Comparison of ENCODE assay signal across 17 cellular contexts in the genomic region with DNA sequence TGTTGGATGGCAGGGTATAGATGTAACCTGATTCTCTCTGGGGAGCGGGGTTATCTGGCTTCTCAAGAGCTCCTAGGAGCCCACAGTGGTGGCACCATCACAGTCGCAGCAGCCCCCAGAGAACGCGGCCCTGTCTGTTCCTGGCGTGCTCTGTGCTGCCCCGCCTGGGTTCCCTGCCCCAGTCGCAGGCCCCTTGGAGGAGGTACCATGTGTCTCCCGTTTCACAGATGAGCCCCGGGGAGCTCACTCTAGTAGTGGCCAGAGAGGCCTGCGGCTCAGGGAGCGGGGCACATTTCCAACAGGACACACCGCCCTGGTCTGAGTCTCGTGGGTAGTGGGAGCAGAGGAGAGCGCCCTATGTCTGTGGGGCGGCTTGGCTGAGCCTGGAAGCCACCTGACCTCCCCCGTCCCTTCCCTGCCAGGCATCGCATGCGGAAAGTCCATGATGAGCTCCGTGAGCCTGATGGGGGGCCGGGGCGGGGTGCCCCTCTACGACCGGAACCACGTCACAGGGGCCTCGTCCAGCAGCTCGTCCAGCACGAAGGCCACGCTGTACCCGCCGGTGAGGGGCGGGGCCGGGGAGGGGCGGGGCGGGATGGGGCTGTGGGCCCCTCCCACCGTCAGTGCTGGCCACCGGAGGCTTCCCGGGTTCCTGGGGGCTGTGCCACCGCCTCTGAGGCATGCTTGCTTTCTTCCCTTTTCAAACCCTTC. TPM values are rescaled to one million over a fixed set of nuclear protein-coding genes. Genes with fewer than 3 reads are reported as not detected.
A peak's percentile ranks its signal among the peaks of the same experiment; 100 is the strongest.
DNase-seq lines count a peak whose midpoint lies in the region; ATAC-seq, FAIRE-seq and TF ChIP-seq lines count a peak whose summit lies in the region.
"Had no signal": no experiment of that assay in that cellular context is flagged by ENCODE, and none has a peak within 500 bp of the region (broad histone marks: within the 10 kb centered on the region; RNA-seq: fewer than 3 reads in every experiment).

No MANE protein-coding gene starts in this region.

- H3K18ac ChIP-seq in H9 (ENCODE audit: insufficient read length, low read depth, low read length), result no peak overlapping the region

- TF ChIP-seq POLR2A in HepG2 (IDR thresholded peaks at IDR 0.05; ENCODE audit: insufficient read depth in 1 of 2, low read depth in 2 of 2, low read length in 2 of 2), result 0 out of 4 replicates have a peak, but pooled peaks of 1 of the 2 experiments have one; percentile 9
- no peak for TF ChIP-seq POLR2A in stomach (IDR thresholded peaks at IDR 0.05)

- no peak overlapping the region; the same call in 1 of the 2 replicates for H3K14ac ChIP-seq in H9 (ENCODE audit: insufficient read depth, low read length)

- H3K4ac ChIP-seq in H9 (ENCODE audit: low read depth, low read length), result no peak overlapping the region

- peaks cover 22 to 39% of the 10 kb centered on the region in 2 experiments for H3K4me1 Mint-ChIP-seq in H9
- H3K4me1 Mint-ChIP-seq in chondrocyte (ENCODE audit: low read depth), result peaks cover 42% of the 10 kb centered on the region

- TF ChIP-seq RAD21 in HepG2 (CRISPR knock-in tag; IDR thresholded peaks at IDR 0.05), result no peak

- no peak for TF ChIP-seq CTCF in H9 (conservative IDR thresholded peaks at IDR 0.05)
- no peak for TF ChIP-seq CTCF in chondrocyte (IDR thresholded peaks at IDR 0.05)
- no peak for TF ChIP-seq CTCF in HepG2 (CRISPR knock-in tag; IDR thresholded peaks at IDR 0.05)
- TF ChIP-seq CTCF in stomach (IDR thresholded peaks at IDR 0.05), result no peak
- no peak for TF ChIP-seq CTCF in colonic mucosa (IDR thresholded peaks at IDR 0.05)

- H3K9me3 ChIP-seq in H9 (ENCODE audit: control insufficient read depth, low read depth, low read length), result no peaks in the 10 kb centered on the region
- no peaks in the 10 kb centered on the region for H3K9me3 ChIP-seq in HepG2 (ENCODE audit: low read length)
- no peaks in the 10 kb centered on the region for H3K9me3 ChIP-seq in stomach
- H3K9me3 ChIP-seq in colonic mucosa, result no peaks in the 10 kb centered on the region
- H3K9me3 ChIP-seq: gastrocnemius medialis, left ventricle myocardium inferior had no signal

- no peaks in the 10 kb centered on the region for H3K79me1 ChIP-seq in H9 (ENCODE audit: insufficient read depth, low read depth, low read length, poor library complexity, severe bottlenecking)

- no peak overlapping the region for H3K4me3 ChIP-seq in HepG2 (replicated peaks in 1 of 3; ENCODE audit: insufficient read depth in 1 of 3, low read depth in 2 of 3, low read length in 3 of 3)
- H3K4me3 ChIP-seq in stomach, result no peak overlapping the region
- H3K4me3 ChIP-seq in colonic mucosa, result no peak overlapping the region
- H3K4me3 ChIP-seq: coronary artery, gastrocnemius medialis, left ventricle myocardium inferior had no signal

- DNase-seq in H9, result peak; percentile 70
- DNase-seq in chondrocyte (ENCODE audit: low spot score), result no peak
- no peak for DNase-seq in HepG2 (ENCODE audit: low spot score)
- DNase-seq in stomach, result no peak
- no peak for DNase-seq in colonic mucosa
- no peak for DNase-seq in T-helper 1 cell
- no peak for DNase-seq in DMS153 treated with DMSO at 0.1 percent for 48 hours (lab: John Stamatoyannopoulos, UW; ENCODE audit: unreplicated experiment)
- DNase-seq: activated naive CD4-positive, alpha-beta T cell treated with anti-CD3 and anti-CD28 coated beads, Interleukin-2, amount 10 ng/mL, durations not matched to agents 7 days and 5 days; DMS 273 treated with DMSO at 0.1 percent for 48 hours; gastrocnemius medialis; GF-D8; left ventricle myocardium inferior; stimulated activated CD4-positive, alpha-beta T cell treated with anti-CD3 and anti-CD28 coated beads, Interleukin-2, amount 100 ng/mL, for 48 hours had no signal

- CTCF ChIA-PET in HepG2 (lab: Yijun Ruan, JAX; ENCODE audit: low intra/inter-chr PET ratio, low total read pairs), result no interaction called here

- TF ChIP-seq EP300 in HepG2 (IDR thresholded peaks at IDR 0.05; ENCODE audit: low read depth in 2 of 2, low read length in 2 of 2), result no peak
- no peak for TF ChIP-seq EP300 in HepG2 (CRISPR knock-in tag; IDR thresholded peaks at IDR 0.05; ENCODE audit: borderline replicate concordance)
- TF ChIP-seq EP300 in stomach (IDR thresholded peaks at IDR 0.05), result no peak

- intact Hi-C loops in HepG2 (cut with micrococcal nuclease; ENCODE audit: unreplicated experiment) (no loop called here), stomach (cut with DNase I; ENCODE audit: low total_unique reads) (no loop called here), colonic mucosa (cut with DNase I) (loop anchor here (10.0 kb wide), 1 partner anchor 145 kb away; no protein-coding TSS in a partner anchor)

- no peaks in the 10 kb centered on the region for H3K9me3 Mint-ChIP-seq in H9
- H3K9me3 Mint-ChIP-seq in chondrocyte (ENCODE audit: low read depth), result no peaks in the 10 kb centered on the region
- H3K9me3 Mint-ChIP-seq: activated naive CD4-positive, alpha-beta T cell treated with anti-CD3 and anti-CD28 coated beads, Interleukin-2, amount 10 ng/mL, durations not matched to agents 7 days and 5 days had no signal

- H3K23ac ChIP-seq in H9 (ENCODE audit: insufficient read length, low read depth, low read length), result no peak overlapping the region

- no peak overlapping the region for H2BK20ac ChIP-seq in H9 (ENCODE audit: low read depth, low read length, poor library complexity, severe bottlenecking)

- H3K27me3 Mint-ChIP-seq in H9 (ENCODE audit: low read depth), result no peaks in the 10 kb centered on the region
- no peaks in the 10 kb centered on the region for H3K27me3 Mint-ChIP-seq in chondrocyte (ENCODE audit: low read depth)
- H3K27me3 Mint-ChIP-seq: activated naive CD4-positive, alpha-beta T cell treated with anti-CD3 and anti-CD28 coated beads, Interleukin-2, amount 10 ng/mL, durations not matched to agents 7 days and 5 days; B cell had no signal

- no peak for FAIRE-seq in HepG2 (lab: Jason Lieb, UNC)

- peak overlapping the region in 1 of 3 experiments; percentile 66; a peak in 2 of 7 replicates for H3K27ac Mint-ChIP-seq in H9
- peak overlapping the region; percentile 36 for H3K27ac Mint-ChIP-seq in chondrocyte (ENCODE audit: unreplicated experiment)
- H3K27ac Mint-ChIP-seq: activated naive CD4-positive, alpha-beta T cell treated with anti-CD3 and anti-CD28 coated beads, Interleukin-2, amount 10 ng/mL, durations not matched to agents 7 days and 5 days had no signal

- H3K4me3 Mint-ChIP-seq in H9 (peak overlapping the region in 1 of 2 experiments; percentile 16; a peak in 1 of 5 replicates), chondrocyte (ENCODE audit: unreplicated experiment) (no peak overlapping the region)
- H3K4me3 Mint-ChIP-seq: activated naive CD4-positive, alpha-beta T cell treated with anti-CD3 and anti-CD28 coated beads, Interleukin-2, amount 10 ng/mL, durations not matched to agents 7 days and 5 days; B cell had no signal

- H3K36me3 ChIP-seq in HepG2 (replicated peaks in 1 of 2; ENCODE audit: control insufficient read depth in 1 of 2, insufficient read depth in 2 of 2, low read length in 2 of 2) (peaks cover 45 to 73% of the 10 kb centered on the region in 2 experiments), stomach (peaks cover 25 to 90% (median 83%) of the 10 kb centered on the region in 4 donors), colonic mucosa (peaks cover 8% of the 10 kb centered on the region)
- H3K36me3 ChIP-seq: gastrocnemius medialis had no signal

- H3T11ph ChIP-seq in H9 (ENCODE audit: low read length), result no peak overlapping the region

- H2BK5ac ChIP-seq in H9 (ENCODE audit: insufficient read length, low read length), result no peak overlapping the region

- H3K27me3 ChIP-seq in H9 (ENCODE audit: insufficient read depth, low read length) (no peaks in the 10 kb centered on the region), HepG2 (ENCODE audit: control insufficient read depth in 1 of 2, insufficient read depth in 2 of 2, low read length in 2 of 2) (no peaks in the 10 kb centered on the region), stomach (no peaks in the 10 kb centered on the region), colonic mucosa (no peaks in the 10 kb centered on the region)
- H3K27me3 ChIP-seq: gastrocnemius medialis had no signal

- no peak overlapping the region for H2BK12ac ChIP-seq in H9 (ENCODE audit: insufficient read length, low read depth, low read length)

- BruUV-seq in HepG2 (replicated peaks; lab: Mats Ljungman, UMichigan), result no TSS peak

- no peak overlapping the region for H4K91ac ChIP-seq in H9 (ENCODE audit: insufficient read length, low read depth, low read length)

- POLR2A ChIA-PET in HepG2 (lab: Yijun Ruan, JAX), result interaction anchor here (0.5 kb wide), 1 partner anchor 17 kb away, joined by 3 read pairs; no protein-coding TSS in a partner anchor

- in situ Hi-C loops in HepG2 (cut with HindIII; ENCODE audit: extremely low pct_ligation_motif_present, low pct_unique_long_range_greater_than_20kb), result no loop called here

- H2AK5ac ChIP-seq in H9 (ENCODE audit: insufficient read length, low read length), result no peak overlapping the region

- H3K36me3 Mint-ChIP-seq in H9 (ENCODE audit: insufficient read depth in 1 of 3, low read depth in 3 of 3), result peaks cover 6 to 20% (median 19%) of the 10 kb centered on the region in 3 experiments; a peak in 6 of 7 replicates
- peaks cover 8% of the 10 kb centered on the region for H3K36me3 Mint-ChIP-seq in chondrocyte (ENCODE audit: low read depth)

- H3K23me2 ChIP-seq in H9 (ENCODE audit: insufficient read length, low read depth, low read length, poor library complexity, severe bottlenecking), result no peaks in the 10 kb centered on the region

- H3K56ac ChIP-seq in H9 (ENCODE audit: insufficient read length, low read depth, low read length), result no peak overlapping the region

- H2BK15ac ChIP-seq in H9 (ENCODE audit: low read depth, low read length), result no peak overlapping the region

- no CpG with 5 or more reads among the region's 38 CpGs for WGBS in H9 (ENCODE audit: extremely low coverage, insufficient read length, low lambda C conversion rate)
- 100% methylated on average over 6 of the region's 38 CpGs for WGBS in HepG2 (ENCODE audit: low lambda C conversion rate)
- WGBS in stomach, 5 donors, result 59 to 72% (median 69%) methylated on average over 24 to 38 of the region's 38 CpGs

- no peaks in the 10 kb centered on the region for H3K79me2 ChIP-seq in H9 (ENCODE audit: insufficient read depth, low read length)
- no peaks in the 10 kb centered on the region for H3K79me2 ChIP-seq in HepG2 (ENCODE audit: insufficient read depth, low read length)
- H3K79me2 ChIP-seq: parathyroid adenoma had no signal

- H3K4me1 ChIP-seq in H9 (ENCODE audit: insufficient read depth, low read length) (no peaks in the 10 kb centered on the region), HepG2 (ENCODE audit: insufficient read depth, low read length) (no peaks in the 10 kb centered on the region), stomach (peaks cover 0 to 38% (median 16%) of the 10 kb centered on the region in 4 donors), colonic mucosa (no peaks in the 10 kb centered on the region)
- H3K4me1 ChIP-seq: gastrocnemius medialis, parathyroid adenoma had no signal

- H2AFZ ChIP-seq in H9 (ENCODE audit: low read length), result no peak overlapping the region
- H2AFZ ChIP-seq in HepG2 (ENCODE audit: low read length), result no peak overlapping the region
- H2AFZ ChIP-seq: parathyroid adenoma had no signal

- no peak overlapping the region for H4K5ac ChIP-seq in H9 (ENCODE audit: insufficient read length, low read depth, low read length)

- no peak overlapping the region for H4K8ac ChIP-seq in H9 (replicated peaks; ENCODE audit: insufficient read length, low read depth, low read length)

- ATAC-seq in HepG2 (no peak), HG03457 (IDR thresholded peaks at IDR 0.05; ENCODE audit: unreplicated experiment) (no peak)
- ATAC-seq: gastrocnemius medialis had no signal

- H3K9ac ChIP-seq in H9 (ENCODE audit: extremely low read depth, insufficient read length, low read length) (no peak overlapping the region), HepG2 (ENCODE audit: insufficient read depth, low read depth, low read length) (no peak overlapping the region), colonic mucosa (ENCODE audit: low read depth in 2 of 2, low read length in 2 of 2) (no peak overlapping the region)
- H3K9ac ChIP-seq: parathyroid adenoma had no signal

- H2BK120ac ChIP-seq in H9 (ENCODE audit: low read depth, low read length, poor library complexity, severe bottlenecking), result no peak overlapping the region

- H4K20me1 ChIP-seq in H9 (ENCODE audit: control insufficient read depth, insufficient read depth, insufficient read length) (no peaks in the 10 kb centered on the region), HepG2 (ENCODE audit: insufficient read depth, low read length) (peaks cover 8% of the 10 kb centered on the region; the same call in 1 of the 2 replicates)

- no peak overlapping the region for H3K27ac ChIP-seq in H9 (ENCODE audit: insufficient read length, low read depth, low read length)
- no peak overlapping the region for H3K27ac ChIP-seq in HepG2 (ENCODE audit: extremely low read length, insufficient read depth, low read length)
- peak overlapping the region; percentile 4 to 74 (median 52) for H3K27ac ChIP-seq in stomach
- no peak overlapping the region for H3K27ac ChIP-seq in colonic mucosa
- H3K27ac ChIP-seq: coronary artery, gastrocnemius medialis, left ventricle myocardium inferior, parathyroid adenoma had no signal

- H3K4me2 ChIP-seq in H9 (ENCODE audit: insufficient read depth, insufficient read length, low read length), result no peak overlapping the region
- no peak overlapping the region for H3K4me2 ChIP-seq in HepG2 (ENCODE audit: low read depth, low read length)

RNA-seq across cellular contexts. Expression of a gene that starts 21.0 kb away (rescaled TPM):
- total RNA-seq in H9 (2021) (138 and 139 TPM in 2 replicates), chondrocyte (73.4 to 76.1 TPM (median 75.1 TPM) in 3 replicates), HepG2 (2016; rRNA removed; fragmentation: Illumina TruSeq; extraction: Trizol) (83.4 and 116 TPM in 2 replicates), stomach (100 to 1,000 TPM in 4 of 5 donors, 10 to 100 TPM in 1; 95.7 to 236 (median 140) TPM), colonic mucosa (100 to 1,000 TPM in 1 of 2 donors, 10 to 100 TPM in 1; 95.0 to 103 TPM)
- 49.8 and 56.0 TPM in 2 replicates for total RNA-seq in HepG2 (2016; cell fraction: cytosol; rRNA removed; fragmentation: Illumina TruSeq; extraction: Trizol; ENCODE audit: low read depth)
- 85.1 and 111 TPM in 2 replicates for total RNA-seq in HepG2 (2016; cell fraction: insoluble cytoplasmic fraction; rRNA removed; fragmentation: Illumina TruSeq; extraction: Trizol)
- total RNA-seq in HepG2 (2016; cell fraction: membrane; rRNA removed; fragmentation: Illumina TruSeq; extraction: Trizol), result 37.5 and 46.3 TPM in 2 replicates
- 111 and 115 TPM in 2 replicates for total RNA-seq in HepG2 (2016; cell fraction: nucleus; rRNA removed; fragmentation: Illumina TruSeq; extraction: Trizol)
- polyA plus RNA-seq in HepG2 (2011; rRNA removed) (30.9 and 41.2 TPM in 2 replicates), stomach (10 to 100 TPM; 19.5 to 23.9 (median 22.5) TPM)
- polyA plus RNA-seq in HepG2 (2011; cell fraction: cytosol; rRNA removed), result 18.1 and 20.9 TPM in 2 replicates
- 63.6 and 74.5 TPM in 2 replicates for polyA plus RNA-seq in HepG2 (2011; cell fraction: nucleus; rRNA removed)
- polyA plus RNA-seq in HepG2 (2012), result 32.1 and 33.2 TPM in 2 replicates
- polyA plus RNA-seq in HepG2 (2016; cell fraction: cytosol; fragmentation: Illumina TruSeq; extraction: Trizol; ENCODE audit: low read depth), result 1.3 and 1.9 TPM in 2 replicates
- 58.4 and 61.6 TPM in 2 replicates for polyA plus RNA-seq in HepG2 (2016; cell fraction: insoluble cytoplasmic fraction; fragmentation: Illumina TruSeq; extraction: Trizol; ENCODE audit: low read depth)
- 5.5 and 6.1 TPM in 2 replicates for polyA plus RNA-seq in HepG2 (2016; cell fraction: membrane; fragmentation: Illumina TruSeq; extraction: Trizol; ENCODE audit: low read depth)
- 79.2 and 84.2 TPM in 2 replicates for polyA plus RNA-seq in HepG2 (2016; cell fraction: nucleus; fragmentation: Illumina TruSeq; extraction: Trizol; ENCODE audit: insufficient read depth, low read depth)
- polyA minus RNA-seq in HepG2 (2011; rRNA and poly(A)+ RNA removed; ENCODE audit: low replicate concordance), result 80.8 and 126 TPM in 2 replicates
- 50.9 and 56.9 TPM in 2 replicates for polyA minus RNA-seq in HepG2 (2011; cell fraction: cytosol; rRNA and poly(A)+ RNA removed)
- 188 and 194 TPM in 2 replicates for polyA minus RNA-seq in HepG2 (2011; cell fraction: nucleus; rRNA and poly(A)+ RNA removed)

Comparison
In these comparisons a context has a peak if more than half of its experiments do, and no peak if none do; other contexts are left out.
1. H3K27ac ChIP-seq: peak in stomach (5 of 5); none in H9 (single experiment), HepG2 (single experiment) and colonic mucosa (single experiment).